Comparison of ENCODE assay signal across 1 cellular context in genomic region chrX:29257516-29257915, GRCh38.
TF ChIP-seq lines count a peak whose summit lies in the region.

No MANE protein-coding gene starts in this region.

TF ChIP-seq in IMR-90, 13 proteins besides CTCF, POLR2A, EP300 and RAD21 (continued from another document):
- TF ChIP-seq, protein P1, sequence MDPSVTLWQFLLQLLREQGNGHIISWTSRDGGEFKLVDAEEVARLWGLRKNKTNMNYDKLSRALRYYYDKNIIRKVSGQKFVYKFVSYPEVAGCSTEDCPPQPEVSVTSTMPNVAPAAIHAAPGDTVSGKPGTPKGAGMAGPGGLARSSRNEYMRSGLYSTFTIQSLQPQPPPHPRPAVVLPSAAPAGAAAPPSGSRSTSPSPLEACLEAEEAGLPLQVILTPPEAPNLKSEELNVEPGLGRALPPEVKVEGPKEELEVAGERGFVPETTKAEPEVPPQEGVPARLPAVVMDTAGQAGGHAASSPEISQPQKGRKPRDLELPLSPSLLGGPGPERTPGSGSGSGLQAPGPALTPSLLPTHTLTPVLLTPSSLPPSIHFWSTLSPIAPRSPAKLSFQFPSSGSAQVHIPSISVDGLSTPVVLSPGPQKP (IDR thresholded peaks at IDR 0.05; ENCODE audit: borderline replicate concordance, low read depth, low read length): no peak
- TF ChIP-seq CEBPB (IDR thresholded peaks at IDR 0.05; ENCODE audit: low read depth, low read length): no peak
- no peak for TF ChIP-seq RCOR1 (IDR thresholded peaks at IDR 0.05; ENCODE audit: insufficient replicate concordance, low read length)
- TF ChIP-seq NFE2L2 (IDR thresholded peaks at IDR 0.05; ENCODE audit: low read depth, low read length): no peak
- TF ChIP-seq, protein P2, sequence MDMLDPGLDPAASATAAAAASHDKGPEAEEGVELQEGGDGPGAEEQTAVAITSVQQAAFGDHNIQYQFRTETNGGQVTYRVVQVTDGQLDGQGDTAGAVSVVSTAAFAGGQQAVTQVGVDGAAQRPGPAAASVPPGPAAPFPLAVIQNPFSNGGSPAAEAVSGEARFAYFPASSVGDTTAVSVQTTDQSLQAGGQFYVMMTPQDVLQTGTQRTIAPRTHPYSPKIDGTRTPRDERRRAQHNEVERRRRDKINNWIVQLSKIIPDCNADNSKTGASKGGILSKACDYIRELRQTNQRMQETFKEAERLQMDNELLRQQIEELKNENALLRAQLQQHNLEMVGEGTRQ (IDR thresholded peaks at IDR 0.05; ENCODE audit: low read depth, low read length): no peak
- TF ChIP-seq CHD1 (IDR thresholded peaks at IDR 0.05; ENCODE audit: low read depth, low read length): no peak
- TF ChIP-seq BHLHE40 (IDR thresholded peaks at IDR 0.05; ENCODE audit: low read depth, low read length): no peak
- TF ChIP-seq FOS (IDR thresholded peaks at IDR 0.05; ENCODE audit: low read depth, low read length): no peak
- no peak for TF ChIP-seq MAZ (IDR thresholded peaks at IDR 0.05; ENCODE audit: borderline replicate concordance, low read depth, low read length)
